Comparison of ENCODE assay signal across 27 cellular contexts in genomic region chr10:49798275-49798674, GRCh38. TPM values are rescaled to one million over a fixed set of nuclear protein-coding genes. Genes with fewer than 3 reads are reported as not detected.
"Had no signal": no experiment of that assay in that cellular context is flagged by ENCODE, and none has a peak within 500 bp of the region (broad histone marks: within the 10 kb centered on the region; RNA-seq: fewer than 3 reads in every experiment).

No MANE protein-coding gene starts in this region.

- H3K4me1 Mint-ChIP-seq: mesothelial cell of epicardium; naive B cell; stimulated activated naive B cell treated with anti-CD40 and anti-IgM and Interleukin-4, amounts not matched to agents 10 μg/mL and 1 μg/mL and 100 μg/mL, for 72 hours had no signal

- H3K36me3 Mint-ChIP-seq: mesothelial cell of epicardium; naive B cell; natural killer cell treated with Interleukin-12 subunit alpha and Interleukin-12 subunit beta and Interleukin-15 and Interleukin-18, amount 100 ng/mL, for 72 hours; stimulated activated naive B cell treated with anti-CD40 and anti-IgM and Interleukin-4, amounts not matched to agents 10 μg/mL and 1 μg/mL and 100 μg/mL, for 72 hours had no signal

- H3K4me3 Mint-ChIP-seq: mesothelial cell of epicardium; naive B cell; natural killer cell treated with Interleukin-12 subunit alpha and Interleukin-12 subunit beta and Interleukin-15 and Interleukin-18, amount 100 ng/mL, for 72 hours; stimulated activated naive B cell treated with anti-CD40 and anti-IgM and Interleukin-4, amounts not matched to agents 10 μg/mL and 1 μg/mL and 100 μg/mL, for 72 hours had no signal

- H3K27me3 ChIP-seq: left lung, ovary, testis, thyroid gland, transverse colon, upper lobe of left lung, vagina had no signal

- H3K27ac ChIP-seq: left lung, lower lobe of right lung, ovary, skin epidermis, stomach, testis, thyroid gland, transverse colon, upper lobe of left lung, vagina had no signal

- H3K36me3 ChIP-seq: left lung, lower lobe of right lung, ovary, stomach, thyroid gland, transverse colon, upper lobe of left lung, vagina had no signal

- H3K9me3 ChIP-seq: left lung, lower lobe of right lung, ovary, stomach, testis, thyroid gland, transverse colon, upper lobe of left lung, vagina had no signal

- H3K4me1 ChIP-seq: left lung, lower lobe of right lung, stomach, testis, thyroid gland, transverse colon, upper lobe of left lung, vagina had no signal

- H3K9me3 Mint-ChIP-seq: mesothelial cell of epicardium; naive B cell; natural killer cell treated with Interleukin-12 subunit alpha and Interleukin-12 subunit beta and Interleukin-15 and Interleukin-18, amount 100 ng/mL, for 72 hours; stimulated activated naive B cell treated with anti-CD40 and anti-IgM and Interleukin-4, amounts not matched to agents 10 μg/mL and 1 μg/mL and 100 μg/mL, for 72 hours had no signal

- DNase-seq: left colon; left lung; lower lobe of right lung; mesendoderm; naive B cell; ovary; retina; right cardiac atrium; stimulated activated CD4-positive, alpha-beta T cell treated with anti-CD3 and anti-CD28 coated beads, Interleukin-12 subunit alpha, Interleukin-12 subunit beta, amount 100 ng/mL, for 4 hours; stimulated activated CD4-positive, alpha-beta T cell treated with anti-CD3 and anti-CD28 coated beads, Interleukin-15, amount 100 ng/mL, for 24 hours; stimulated activated CD4-positive, alpha-beta T cell treated with anti-CD3 and anti-CD28 coated beads, Interleukin-2, amount 100 ng/mL, for 24 hours; stimulated activated CD4-positive, alpha-beta T cell treated with anti-CD3 and anti-CD28 coated beads, Interleukin-4, amount 100 ng/mL, for 1 hour; stimulated activated naive B cell treated with anti-CD40 and anti-IgM and Interleukin-4, amounts not matched to agents 10 μg/mL and 1 μg/mL and 100 μg/mL, for 72 hours; stimulated activated naive CD8-positive, alpha-beta T cell treated with anti-CD3 and anti-CD28 coated beads, Interleukin-15, Interleukin-2, amounts not matched to agents 100 U/mL and 50 U/mL, for 24 hours; stomach; testis; thyroid gland; transverse colon; upper lobe of left lung had no signal

- FAIRE-seq: keratinocyte had no signal

- H3K4me3 ChIP-seq: left lung, lower lobe of right lung, ovary, skin epidermis, stomach, testis, thyroid gland, transverse colon, upper lobe of left lung, vagina had no signal

- H3K27ac Mint-ChIP-seq: mesothelial cell of epicardium; naive B cell; natural killer cell treated with Interleukin-12 subunit alpha and Interleukin-12 subunit beta and Interleukin-15 and Interleukin-18, amount 100 ng/mL, for 72 hours; progenitor cell of endocrine pancreas; stimulated activated naive B cell treated with anti-CD40 and anti-IgM and Interleukin-4, amounts not matched to agents 10 μg/mL and 1 μg/mL and 100 μg/mL, for 72 hours had no signal

- ATAC-seq: left colon; left lung; lower lobe of right lung; natural killer cell treated with Interleukin-12 subunit alpha and Interleukin-12 subunit beta and Interleukin-15 and Interleukin-18, amount 100 ng/mL, for 72 hours; right cardiac atrium; sciatic nerve; stimulated activated naive B cell treated with anti-CD40 and anti-IgM and Interleukin-4, amounts not matched to agents 10 μg/mL and 1 μg/mL and 100 μg/mL, for 72 hours; stimulated activated naive CD8-positive, alpha-beta T cell treated with anti-CD3 and anti-CD28 coated beads, Interleukin-15, Interleukin-2, amounts not matched to agents 100 U/mL and 50 U/mL, for 24 hours had no signal

RNA-seq across cellular contexts. Expression of gene OGDHL, which starts 36.2 kb away (rescaled TPM):
- total RNA-seq: mononuclear cell; natural killer cell treated with Interleukin-12 subunit alpha and Interleukin-12 subunit beta and Interleukin-15 and Interleukin-18, amount 100 ng/mL, for 72 hours; sciatic nerve had no signal
